ENCODE assay signal across 16 cellular contexts in genomic region chr18:61731693-61732376, GRCh38.
DNase-seq lines count a peak whose midpoint lies in the region; ATAC-seq, FAIRE-seq and TF ChIP-seq lines count a peak whose summit lies in the region.
"Had no signal": no experiment of that assay in that cellular context is flagged by ENCODE, and none has a peak within 500 bp of the region (broad histone marks: within the 10 kb centered on the region; RNA-seq: fewer than 3 reads in every experiment).

No MANE protein-coding gene starts in this region.

- POLR2A ChIA-PET in HEK293T (lab: Yijun Ruan, JAX) = no interaction called here

- peak; percentile 86 for DNase-seq in DMS 273 (lab: John Stamatoyannopoulos, UW; ENCODE audit: unreplicated experiment)
- peak in 2 of 61 donors; percentile 8 to 14 for DNase-seq in caudate nucleus (lab: John Stamatoyannopoulos, UW)
- no peak for DNase-seq in right atrium auricular region (ENCODE audit: low spot score)
- DNase-seq in HEK293T (ENCODE audit: extremely low spot score) = no peak
- DNase-seq in D721Med (ENCODE audit: insufficient read length, low spot score) = no peak
- no peak for DNase-seq in SHP77 (lab: John Stamatoyannopoulos, UW)
- DNase-seq: activated CD4-positive, alpha-beta T cell treated with anti-CD3 and anti-CD28 coated beads, Interleukin-2, amount 50 U/mL, for 1 hour; activated T-cell treated with anti-CD3 and anti-CD28 coated beads, Interleukin-2, amount 50 U/mL, for 72 hours; adrenal gland; DMS153; Kasumi-1; NCI-H2029 treated with DMSO at 0.1 percent for 48 hours; stimulated activated naive CD8-positive, alpha-beta T cell treated with anti-CD3 and anti-CD28 coated beads, Interleukin-15, amount 100 ng/mL, for 72 hours had no signal

- H3K27ac ChIP-seq in caudate nucleus (ENCODE audit: low read depth, low read length) = peak overlapping the region; percentile 27
- peak overlapping the region; percentile 77 to 78 for H3K27ac ChIP-seq in right atrium auricular region
- peak overlapping the region in 15 of 21 experiments; percentile 3 to 87 (median 51) for H3K27ac ChIP-seq in skin epidermis

- peaks cover 0 to 24% of the 10 kb centered on the region in 2 donors for H3K4me1 ChIP-seq in right atrium auricular region
- H3K4me1 ChIP-seq: HAP-1 had no signal

- no peaks in the 10 kb centered on the region for H3K9me3 ChIP-seq in right atrium auricular region
- H3K9me3 ChIP-seq: adrenal gland, HAP-1 had no signal

- TF ChIP-seq CTCF in right atrium auricular region (IDR thresholded peaks at IDR 0.05) (no peak), D721Med (IDR thresholded peaks at IDR 0.05; ENCODE audit: insufficient read depth, missing control alignments) (no peak)

- H3K36me3 ChIP-seq in right atrium auricular region = no peaks in the 10 kb centered on the region
- H3K36me3 ChIP-seq: adrenal gland, HAP-1 had no signal

- FAIRE-seq in D721Med (lab: Jason Lieb, UNC) = no peak

- no peak for ATAC-seq in GM19035 (IDR thresholded peaks at IDR 0.05; ENCODE audit: unreplicated experiment)
- ATAC-seq: activated T-cell treated with anti-CD3 and anti-CD28 coated beads, Interleukin-2, amount 50 U/mL, for 72 hours; stimulated activated naive CD8-positive, alpha-beta T cell treated with anti-CD3 and anti-CD28 coated beads, Interleukin-15, amount 100 ng/mL, for 72 hours had no signal

- no peaks in the 10 kb centered on the region for H3K27me3 ChIP-seq in right atrium auricular region
- H3K27me3 ChIP-seq: adrenal gland had no signal

- H3K4me3 ChIP-seq in right atrium auricular region = no peak overlapping the region
- no peak overlapping the region for H3K4me3 ChIP-seq in skin epidermis
- H3K4me3 ChIP-seq: adrenal gland, HAP-1 had no signal

- CTCF ChIA-PET in HEK293T (lab: Yijun Ruan, JAX) = no interaction called here

TF ChIP-seq in HEK293T, 16 proteins besides CTCF, POLR2A, EP300 and RAD21:
- TF ChIP-seq CTBP1 (IDR thresholded peaks at IDR 0.05; ENCODE audit: borderline replicate concordance) (no peak), FOXA1 (IDR thresholded peaks at IDR 0.05) (no peak), BHLHE40 (IDR thresholded peaks at IDR 0.05; ENCODE audit: borderline replicate concordance) (no peak), SUZ12 (IDR thresholded peaks at IDR 0.05) (no peak), LEF1 (IDR thresholded peaks at IDR 0.05; ENCODE audit: borderline replicate concordance) (no peak), FOXM1 (IDR thresholded peaks at IDR 0.05; ENCODE audit: borderline replicate concordance) (no peak), HDGF (IDR thresholded peaks at IDR 0.05; ENCODE audit: borderline replicate concordance) (no peak), ARNT (IDR thresholded peaks at IDR 0.05) (no peak), SP1 (IDR thresholded peaks at IDR 0.05) (no peak), TARDBP (IDR thresholded peaks at IDR 0.05) (no peak), ELF4 (IDR thresholded peaks at IDR 0.05) (no peak), FOXK2 (IDR thresholded peaks at IDR 0.05) (no peak), L3MBTL2 (conservative IDR thresholded peaks at IDR 0.05) (no peak), ZNF384 (IDR thresholded peaks at IDR 0.05) (no peak), NFRKB (IDR thresholded peaks at IDR 0.05) (no peak)
- TF ChIP-seq, protein P1, sequence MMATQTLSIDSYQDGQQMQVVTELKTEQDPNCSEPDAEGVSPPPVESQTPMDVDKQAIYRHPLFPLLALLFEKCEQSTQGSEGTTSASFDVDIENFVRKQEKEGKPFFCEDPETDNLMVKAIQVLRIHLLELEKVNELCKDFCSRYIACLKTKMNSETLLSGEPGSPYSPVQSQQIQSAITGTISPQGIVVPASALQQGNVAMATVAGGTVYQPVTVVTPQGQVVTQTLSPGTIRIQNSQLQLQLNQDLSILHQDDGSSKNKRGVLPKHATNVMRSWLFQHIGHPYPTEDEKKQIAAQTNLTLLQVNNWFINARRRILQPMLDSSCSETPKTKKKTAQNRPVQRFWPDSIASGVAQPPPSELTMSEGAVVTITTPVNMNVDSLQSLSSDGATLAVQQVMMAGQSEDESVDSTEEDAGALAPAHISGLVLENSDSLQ (IDR thresholded peaks at IDR 0.05) = no peak

Comparison
In these comparisons a context has a peak if more than half of its experiments do, and no peak if none do; other contexts are left out.
1. H3K27ac ChIP-seq: peak in every context shown above with its lines; median percentile 78 in right atrium auricular region; 51 in skin epidermis; 27 in caudate nucleus.